In the genomic region with DNA sequence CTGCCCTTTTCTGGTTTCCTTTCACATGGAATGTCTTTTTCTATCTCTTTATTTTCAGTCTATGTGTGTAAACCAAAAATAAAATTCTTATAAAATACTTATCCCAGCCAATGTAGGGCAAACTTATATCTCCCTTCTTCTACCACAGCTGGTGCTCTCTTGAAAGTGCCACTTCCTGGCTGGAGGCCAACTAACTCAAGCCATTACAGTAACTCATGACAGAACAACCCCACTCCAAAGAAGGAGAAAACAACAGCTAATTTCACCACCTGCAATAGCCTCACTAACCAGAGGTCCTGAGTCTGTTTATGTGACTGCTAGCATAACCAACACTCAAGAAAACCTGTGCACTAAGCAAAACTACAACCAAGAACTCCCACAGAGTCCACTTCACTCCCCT, we compare ENCODE assay signal across 15 cellular contexts.
A peak's percentile ranks its signal among the peaks of the same experiment; 100 is the strongest.
DNase-seq lines count a peak whose midpoint lies in the region; TF ChIP-seq lines count a peak whose summit lies in the region.
"Had no signal": no experiment of that assay in that cellular context is flagged by ENCODE, and none has a peak within 500 bp of the region (broad histone marks: within the 10 kb centered on the region; RNA-seq: fewer than 3 reads in every experiment).

No MANE protein-coding gene starts in this region.

- H3K9me3 ChIP-seq in MM.1S (replicated peaks; ENCODE audit: insufficient read depth, low read length) = no peaks in the 10 kb centered on the region
- H3K9me3 ChIP-seq in PC-9 (ENCODE audit: insufficient read depth, low read depth) = no peaks in the 10 kb centered on the region

- H3K27me3 ChIP-seq in MM.1S (replicated peaks; ENCODE audit: insufficient read depth, low read length) = no peaks in the 10 kb centered on the region
- H3K27me3 ChIP-seq in PC-9 (ENCODE audit: insufficient read depth, low read depth) = no peaks in the 10 kb centered on the region; the same call in 1 of the 2 replicates
- H3K27me3 ChIP-seq: BLaER1 treated with 17β-estradiol and CSF1 and Interleukin-3, amounts not matched to agents 10 nM and 100 nM had no signal

- peaks cover 17% of the 10 kb centered on the region for H3K27me3 Mint-ChIP-seq in type B pancreatic cell
- H3K27me3 Mint-ChIP-seq: B cell had no signal

- no peaks in the 10 kb centered on the region for H3K79me2 ChIP-seq in MM.1S (ENCODE audit: low read length)
- H3K79me2 ChIP-seq in PC-9 (ENCODE audit: low read depth) = no peaks in the 10 kb centered on the region

- H3K36me3 Mint-ChIP-seq in type B pancreatic cell = no peaks in the 10 kb centered on the region
- H3K36me3 Mint-ChIP-seq: CD8-positive, alpha-beta T cell had no signal

- H3K4me2 ChIP-seq in MM.1S (ENCODE audit: low read depth, low read length) (no peak overlapping the region), PC-9 (no peak overlapping the region)
- H3K4me2 ChIP-seq: BLaER1 treated with 17β-estradiol and CSF1 and Interleukin-3, amounts not matched to agents 10 nM and 100 nM; GM23338 had no signal

- H3K9me3 Mint-ChIP-seq in type B pancreatic cell = no peaks in the 10 kb centered on the region

- peak; percentile 28 for DNase-seq in NCI-H2107 treated with DMSO at 0.1 percent for 48 hours (lab: John Stamatoyannopoulos, UW; ENCODE audit: unreplicated experiment)
- DNase-seq in NCI-H2107 (lab: John Stamatoyannopoulos, UW) = no peak
- DNase-seq in DMS79 (lab: John Stamatoyannopoulos, UW) = peak; percentile 42
- DNase-seq in MM.1S = peak; percentile 66
- peak; percentile 86 for DNase-seq in RPMI8226
- DNase-seq in central memory CD4-positive, alpha-beta T cell = no peak
- DNase-seq in PC-9 = no peak
- DNase-seq in type B pancreatic cell (ENCODE audit: extremely low spot score, unreplicated experiment) = no peak
- DNase-seq: Calu3; CD8-positive, alpha-beta T cell; GF-D8; HCEC 1CT had no signal

- no peaks in the 10 kb centered on the region for H3K36me3 ChIP-seq in MM.1S (replicated peaks; ENCODE audit: insufficient read depth, low read length)
- H3K36me3 ChIP-seq in PC-9 (ENCODE audit: low read depth) = no peaks in the 10 kb centered on the region
- H3K36me3 ChIP-seq: BLaER1 treated with 17β-estradiol and CSF1 and Interleukin-3, amounts not matched to agents 10 nM and 100 nM had no signal

- H3K27ac Mint-ChIP-seq in type B pancreatic cell = no peak overlapping the region
- H3K27ac Mint-ChIP-seq: B cell; CD8-positive, alpha-beta T cell; GM23338 had no signal

- H3K4me1 Mint-ChIP-seq in type B pancreatic cell (ENCODE audit: unreplicated experiment) = no peaks in the 10 kb centered on the region
- H3K4me1 Mint-ChIP-seq: B cell, GM23338 had no signal

- no peak overlapping the region for H3K9ac ChIP-seq in MM.1S (ENCODE audit: low read length)
- H3K9ac ChIP-seq: BLaER1 treated with 17β-estradiol and CSF1 and Interleukin-3, amounts not matched to agents 10 nM and 100 nM had no signal

- POLR2A ChIA-PET in PC-9 (lab: Charles Lee; ENCODE audit: unreplicated experiment) = no interaction called here

- no peaks in the 10 kb centered on the region for H3F3A ChIP-seq in MM.1S (ENCODE audit: insufficient read depth, low read length)
- H3F3A ChIP-seq in PC-9 (ENCODE audit: insufficient read depth, low read depth) = no peaks in the 10 kb centered on the region

- H3K9me2 ChIP-seq in MM.1S (replicated peaks; ENCODE audit: insufficient read depth, low read length) (no peaks in the 10 kb centered on the region), PC-9 (ENCODE audit: insufficient read depth) (no peaks in the 10 kb centered on the region)

- BruUV-seq in PC-9 (replicated peaks; lab: Mats Ljungman, UMichigan) = no TSS peak

- no peak overlapping the region for H3K4me3 Mint-ChIP-seq in type B pancreatic cell
- H3K4me3 Mint-ChIP-seq: B cell; CD8-positive, alpha-beta T cell; GM23338 had no signal

- H3K4me1 ChIP-seq in MM.1S (ENCODE audit: low read length) (peaks cover 7% of the 10 kb centered on the region), PC-9 (replicated peaks; ENCODE audit: insufficient read depth) (no peaks in the 10 kb centered on the region)
- H3K4me1 ChIP-seq: BLaER1 treated with 17β-estradiol and CSF1 and Interleukin-3, amounts not matched to agents 10 nM and 100 nM had no signal

- CTCF ChIA-PET in PC-9 (lab: Charles Lee) = no interaction called here

- H2AFZ ChIP-seq in MM.1S (ENCODE audit: low read length) (peak overlapping the region; percentile 18; the same call in 1 of the 2 replicates), PC-9 (no peak overlapping the region)
- H2AFZ ChIP-seq: GM23338 had no signal

- peak overlapping the region; percentile 25; the same call in 1 of the 2 replicates for H3K27ac ChIP-seq in MM.1S (ENCODE audit: low read length)
- no peak overlapping the region for H3K27ac ChIP-seq in PC-9
- H3K27ac ChIP-seq: BLaER1 treated with 17β-estradiol and CSF1 and Interleukin-3, amounts not matched to agents 10 nM and 100 nM had no signal

- H4K20me1 ChIP-seq in MM.1S (ENCODE audit: insufficient read depth, low read length) = no peaks in the 10 kb centered on the region
- no peaks in the 10 kb centered on the region for H4K20me1 ChIP-seq in PC-9 (ENCODE audit: insufficient read depth)
- H4K20me1 ChIP-seq: BLaER1 treated with 17β-estradiol and CSF1 and Interleukin-3, amounts not matched to agents 10 nM and 100 nM had no signal

- intact Hi-C loops in PC-9 (cut with micrococcal nuclease; ENCODE audit: unreplicated experiment) = no loop called here

- no peak for TF ChIP-seq CTCF in MM.1S (IDR thresholded peaks at IDR 0.05; ENCODE audit: low read length)
- no peak for TF ChIP-seq CTCF in PC-9 (conservative IDR thresholded peaks at IDR 0.05)
- TF ChIP-seq CTCF in type B pancreatic cell (conservative IDR thresholded peaks at IDR 0.05) = no peak

- H3K4me3 ChIP-seq in MM.1S (ENCODE audit: low read length) (no peak overlapping the region), PC-9 (no peak overlapping the region)
- H3K4me3 ChIP-seq: BLaER1 treated with 17β-estradiol and CSF1 and Interleukin-3, amounts not matched to agents 10 nM and 100 nM; GM23338 had no signal

Comparison
In these comparisons a context has a peak if more than half of its experiments do, and no peak if none do; other contexts are left out.
1. DNase-seq: peak in NCI-H2107 treated with DMSO at 0.1 percent for 48 hours (single experiment), DMS79 (single experiment), MM.1S (single experiment) and RPMI8226 (single experiment); none in NCI-H2107 (single experiment), central memory CD4-positive, alpha-beta T cell (single experiment), PC-9 (0 of 2) and type B pancreatic cell (single experiment).